ENCODE assay signal across 3 cellular contexts in genomic region chr14:57704796-57705195, GRCh38.
A peak's percentile ranks its signal among the peaks of the same experiment; 100 is the strongest.
TF ChIP-seq lines count a peak whose summit lies in the region.

No MANE protein-coding gene starts in this region.

TF ChIP-seq in A549, 52 proteins besides CTCF, POLR2A, EP300 and RAD21:
- no peak for TF ChIP-seq HOXB13 (CRISPR knock-in tag; IDR thresholded peaks at IDR 0.05; ENCODE audit: low read depth)
- peak; percentile 83 to 84 for TF ChIP-seq CEBPB (IDR thresholded peaks at IDR 0.05)
- TF ChIP-seq PHF8 (IDR thresholded peaks at IDR 0.05; ENCODE audit: borderline replicate concordance, low read depth) = no peak
TF ChIP-seq in A549: peak in this region for 1.

TF ChIP-seq in HCT116, 20 proteins besides CTCF, POLR2A, EP300 and RAD21:
- TF ChIP-seq SP1 (IDR thresholded peaks at IDR 0.05; ENCODE audit: low read depth) = no peak
- no peak for TF ChIP-seq ZBTB33 (IDR thresholded peaks at IDR 0.05; ENCODE audit: extremely low read depth, insufficient replicate concordance, low read length)
- peak; percentile 32; the same call in 1 of the 2 replicates for TF ChIP-seq CEBPB (IDR thresholded peaks at IDR 0.05; ENCODE audit: low read depth)

TF ChIP-seq in H1, 55 proteins besides CTCF, POLR2A, EP300 and RAD21:
- TF ChIP-seq EGR1 (IDR thresholded peaks at IDR 0.05; ENCODE audit: borderline replicate concordance, low read depth, low read length) (no peak), TEAD4 (IDR thresholded peaks at IDR 0.05; ENCODE audit: low read depth, low read length) (no peak), KDM4A (IDR thresholded peaks at IDR 0.05; ENCODE audit: low read depth, low read length, severe bottlenecking) (no peak), SAP30 (IDR thresholded peaks at IDR 0.05; ENCODE audit: insufficient read depth, insufficient replicate concordance, low read length) (no peak), RXRA (IDR thresholded peaks at IDR 0.05; ENCODE audit: insufficient read depth, low read depth, low read length) (no peak), CTBP2 (IDR thresholded peaks at IDR 0.05; ENCODE audit: borderline replicate concordance, insufficient read depth, insufficient read length, low read length) (no peak), CEBPB (IDR thresholded peaks at IDR 0.05; ENCODE audit: low read depth, low read length) (peak; percentile 94)
